In genomic region chr4:102008711-102009110, GRCh38 we compare ENCODE assay signal across 1 cellular context.
TF ChIP-seq lines count a peak whose summit lies in the region.

No MANE protein-coding gene starts in this region.

TF ChIP-seq in GM23338, 12 proteins besides CTCF, POLR2A, EP300 and RAD21:
- TF ChIP-seq ZNF462 (CRISPR knock-in tag; IDR thresholded peaks at IDR 0.05) = no peak
- no peak for TF ChIP-seq ZNF331 (CRISPR knock-in tag; IDR thresholded peaks at IDR 0.05; ENCODE audit: low read depth)
- TF ChIP-seq POLR2AphosphoS5 (IDR thresholded peaks at IDR 0.05; ENCODE audit: low read depth) = no peak
- TF ChIP-seq JUNB (IDR thresholded peaks at IDR 0.05; ENCODE audit: unreplicated experiment) = no peak
- TF ChIP-seq, protein P1, sequence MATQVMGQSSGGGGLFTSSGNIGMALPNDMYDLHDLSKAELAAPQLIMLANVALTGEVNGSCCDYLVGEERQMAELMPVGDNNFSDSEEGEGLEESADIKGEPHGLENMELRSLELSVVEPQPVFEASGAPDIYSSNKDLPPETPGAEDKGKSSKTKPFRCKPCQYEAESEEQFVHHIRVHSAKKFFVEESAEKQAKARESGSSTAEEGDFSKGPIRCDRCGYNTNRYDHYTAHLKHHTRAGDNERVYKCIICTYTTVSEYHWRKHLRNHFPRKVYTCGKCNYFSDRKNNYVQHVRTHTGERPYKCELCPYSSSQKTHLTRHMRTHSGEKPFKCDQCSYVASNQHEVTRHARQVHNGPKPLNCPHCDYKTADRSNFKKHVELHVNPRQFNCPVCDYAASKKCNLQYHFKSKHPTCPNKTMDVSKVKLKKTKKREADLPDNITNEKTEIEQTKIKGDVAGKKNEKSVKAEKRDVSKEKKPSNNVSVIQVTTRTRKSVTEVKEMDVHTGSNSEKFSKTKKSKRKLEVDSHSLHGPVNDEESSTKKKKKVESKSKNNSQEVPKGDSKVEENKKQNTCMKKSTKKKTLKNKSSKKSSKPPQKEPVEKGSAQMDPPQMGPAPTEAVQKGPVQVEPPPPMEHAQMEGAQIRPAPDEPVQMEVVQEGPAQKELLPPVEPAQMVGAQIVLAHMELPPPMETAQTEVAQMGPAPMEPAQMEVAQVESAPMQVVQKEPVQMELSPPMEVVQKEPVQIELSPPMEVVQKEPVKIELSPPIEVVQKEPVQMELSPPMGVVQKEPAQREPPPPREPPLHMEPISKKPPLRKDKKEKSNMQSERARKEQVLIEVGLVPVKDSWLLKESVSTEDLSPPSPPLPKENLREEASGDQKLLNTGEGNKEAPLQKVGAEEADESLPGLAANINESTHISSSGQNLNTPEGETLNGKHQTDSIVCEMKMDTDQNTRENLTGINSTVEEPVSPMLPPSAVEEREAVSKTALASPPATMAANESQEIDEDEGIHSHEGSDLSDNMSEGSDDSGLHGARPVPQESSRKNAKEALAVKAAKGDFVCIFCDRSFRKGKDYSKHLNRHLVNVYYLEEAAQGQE (IDR thresholded peaks at IDR 0.05; ENCODE audit: unreplicated experiment) = no peak
- no peak for TF ChIP-seq NANOG (IDR thresholded peaks at IDR 0.05; ENCODE audit: borderline replicate concordance)
- no peak for TF ChIP-seq STAT1 (IDR thresholded peaks at IDR 0.05; ENCODE audit: unreplicated experiment)
- no peak for TF ChIP-seq EZH2 (IDR thresholded peaks at IDR 0.05; ENCODE audit: low read depth, unreplicated experiment)
TF ChIP-seq in GM23338: peak in this region for 0.
